29 cellular contexts compared by ENCODE assay signal in genomic region chr4:161919442-161920220, GRCh38.
DNase-seq lines count a peak whose midpoint lies in the region; ATAC-seq and TF ChIP-seq lines count a peak whose summit lies in the region.
"Had no signal": no experiment of that assay in that cellular context is flagged by ENCODE, and none has a peak within 500 bp of the region (broad histone marks: within the 10 kb centered on the region; RNA-seq: fewer than 3 reads in every experiment).

No MANE protein-coding gene starts in this region.

- no peaks in the 10 kb centered on the region for H3K4me1 ChIP-seq in mammary epithelial cell (ENCODE audit: insufficient read depth, low read length)
- H3K4me1 ChIP-seq: body of pancreas, Caco-2, esophagus squamous epithelium, gastroesophageal sphincter, spleen had no signal

- H2AFZ ChIP-seq in mammary epithelial cell (ENCODE audit: low read depth, low read length): peak overlapping the region; percentile 47

- in situ Hi-C loops in mammary epithelial cell (cut with MboI; ENCODE audit: low sequenced_read_pairs in 2 of 2): no loop called here

- H3K9ac ChIP-seq in mammary epithelial cell (ENCODE audit: insufficient read depth, low read length): no peak overlapping the region

- no peaks in the 10 kb centered on the region for H3K27me3 Mint-ChIP-seq in MCF 10A (ENCODE audit: insufficient read depth, unreplicated experiment)
- H3K27me3 Mint-ChIP-seq in stimulated activated naive CD8-positive, alpha-beta T cell treated with anti-CD3 and anti-CD28 coated beads, Interleukin-15, amount 100 ng/mL, for 72 hours: no peaks in the 10 kb centered on the region
- H3K27me3 Mint-ChIP-seq: activated naive CD8-positive, alpha-beta T cell treated with anti-CD3 and anti-CD28 coated beads, Interleukin-2, amount 10 ng/mL, durations not matched to agents 7 days and 5 days; memory B cell had no signal

- ATAC-seq in HG03108 (IDR thresholded peaks at IDR 0.05; ENCODE audit: unreplicated experiment) (peak; percentile 67), HG03469 (IDR thresholded peaks at IDR 0.05; ENCODE audit: unreplicated experiment) (no peak)
- ATAC-seq in stimulated activated naive CD8-positive, alpha-beta T cell treated with anti-CD3 and anti-CD28 coated beads, Interleukin-15, amount 100 ng/mL, for 72 hours: no peak
- ATAC-seq: body of pancreas; gastroesophageal sphincter; stimulated activated naive CD8-positive, alpha-beta T cell treated with anti-CD3 and anti-CD28 coated beads, Interleukin-15, Interleukin-2, amounts not matched to agents 100 U/mL and 50 U/mL, for 24 hours had no signal

- no peak overlapping the region for H3K4me2 ChIP-seq in mammary epithelial cell (ENCODE audit: insufficient read depth, low read depth, low read length)

- no peaks in the 10 kb centered on the region for H3K9me3 ChIP-seq in mammary epithelial cell (replicated peaks; ENCODE audit: insufficient read depth, low read length)
- H3K9me3 ChIP-seq: body of pancreas, Caco-2, esophagus squamous epithelium, gastroesophageal sphincter, spleen, thyroid gland had no signal

- CTCF ChIA-PET in mammary epithelial cell (lab: Charles Lee; ENCODE audit: low non-redundant PET) (no interaction called here), MCF 10A (lab: Yijun Ruan, JAX) (interaction anchor here (0.6 kb wide), 1 partner anchor 605 kb away, joined by 4 read pairs; no protein-coding TSS in a partner anchor)

- H3K27me3 ChIP-seq in mammary epithelial cell (ENCODE audit: insufficient read depth, low read length): no peaks in the 10 kb centered on the region
- H3K27me3 ChIP-seq: body of pancreas, esophagus squamous epithelium, gastroesophageal sphincter, spleen, thyroid gland had no signal

- dilution Hi-C loops in mammary epithelial cell (cut with HindIII; ENCODE audit: low sequenced_read_pairs): no loop called here

- BruUV-seq in mammary epithelial cell (replicated peaks; lab: Mats Ljungman, UMichigan) (no TSS peak), MCF 10A (replicated peaks; lab: Mats Ljungman, UMichigan) (no TSS peak)

- H4K20me1 ChIP-seq in mammary epithelial cell (ENCODE audit: insufficient read depth, low read length): no peaks in the 10 kb centered on the region

- H3K27ac ChIP-seq in mammary epithelial cell (ENCODE audit: insufficient read depth, low read depth, low read length): no peak overlapping the region
- H3K27ac ChIP-seq: body of pancreas, esophagus squamous epithelium, gastroesophageal sphincter, spleen had no signal

- intact Hi-C loops in mammary epithelial cell (cut with micrococcal nuclease): no loop called here
- intact Hi-C loops in MCF 10A (cut with micrococcal nuclease): no loop called here

- H3K4me3 Mint-ChIP-seq in MCF 10A (ENCODE audit: unreplicated experiment): no peak overlapping the region
- no peak overlapping the region for H3K4me3 Mint-ChIP-seq in stimulated activated naive CD8-positive, alpha-beta T cell treated with anti-CD3 and anti-CD28 coated beads, Interleukin-15, amount 100 ng/mL, for 72 hours
- H3K4me3 Mint-ChIP-seq: activated naive CD8-positive, alpha-beta T cell treated with anti-CD3 and anti-CD28 coated beads, Interleukin-2, amount 10 ng/mL, durations not matched to agents 7 days and 5 days; memory B cell had no signal

- WGBS in mammary epithelial cell (ENCODE audit: low coverage, missing lambda C conversion rate): 33% methylated on average over 3 of the region's 3 CpGs

- DNase-seq in mammary epithelial cell (no peak), MCF 10A (ENCODE audit: unreplicated experiment) (no peak), cerebellum (ENCODE audit: low spot score) (peak; percentile 73), HCEC 1CT (no peak), NCI-H774 (lab: John Stamatoyannopoulos, UW) (no peak)
- no peak for DNase-seq in stimulated activated naive CD8-positive, alpha-beta T cell treated with anti-CD3 and anti-CD28 coated beads, Interleukin-15, amount 100 ng/mL, for 72 hours
- DNase-seq: activated CD4-positive, alpha-beta T cell treated with anti-CD3 and anti-CD28 coated beads, Interleukin-2, amount 50 U/mL, for 48 hours; activated CD4-positive, CD25-positive, alpha-beta regulatory T cell; activated CD8-positive, alpha-beta memory T cell treated with anti-CD3 and anti-CD28 coated beads, Interleukin-2, amount 50 U/mL, for 48 hours; activated naive CD8-positive, alpha-beta T cell treated with anti-CD3 and anti-CD28 coated beads, Interleukin-2, amount 10 ng/mL, durations not matched to agents 7 days and 5 days; body of pancreas; Caco-2; effector CD8-positive, alpha-beta T cell; esophagus squamous epithelium; KBM-7; kidney glomerular epithelial cell; NCI-H1694; NCI-H2171 treated with DMSO at 0.1 percent for 48 hours; NCI-H526; spleen; stimulated activated CD4-positive, alpha-beta T cell treated with anti-CD3 and anti-CD28 coated beads, Interleukin-4, amount 100 ng/mL, for 24 hours; stimulated activated naive CD8-positive, alpha-beta T cell treated with anti-CD3 and anti-CD28 coated beads, Interleukin-15, Interleukin-2, amounts not matched to agents 100 U/mL and 50 U/mL, for 24 hours; T-helper 9 cell; thyroid gland had no signal

- no peaks in the 10 kb centered on the region for H3K9me3 Mint-ChIP-seq in MCF 10A (ENCODE audit: unreplicated experiment)
- H3K9me3 Mint-ChIP-seq in stimulated activated naive CD8-positive, alpha-beta T cell treated with anti-CD3 and anti-CD28 coated beads, Interleukin-15, amount 100 ng/mL, for 72 hours: peaks cover 3 to 7% of the 10 kb centered on the region in 2 donors
- H3K9me3 Mint-ChIP-seq: activated naive CD8-positive, alpha-beta T cell treated with anti-CD3 and anti-CD28 coated beads, Interleukin-2, amount 10 ng/mL, durations not matched to agents 7 days and 5 days; memory B cell had no signal

- no peaks in the 10 kb centered on the region for H3K36me3 Mint-ChIP-seq in MCF 10A (ENCODE audit: insufficient read depth, unreplicated experiment)
- H3K36me3 Mint-ChIP-seq: activated naive CD8-positive, alpha-beta T cell treated with anti-CD3 and anti-CD28 coated beads, Interleukin-2, amount 10 ng/mL, durations not matched to agents 7 days and 5 days; memory B cell had no signal

- no peaks in the 10 kb centered on the region for H3K36me3 ChIP-seq in mammary epithelial cell (ENCODE audit: insufficient read depth, low read length)
- H3K36me3 ChIP-seq: esophagus squamous epithelium, gastroesophageal sphincter, spleen, thyroid gland had no signal

- H3K27ac Mint-ChIP-seq in MCF 10A (ENCODE audit: low read depth, unreplicated experiment): no peak overlapping the region
- H3K27ac Mint-ChIP-seq in stimulated activated naive CD8-positive, alpha-beta T cell treated with anti-CD3 and anti-CD28 coated beads, Interleukin-15, amount 100 ng/mL, for 72 hours: no peak overlapping the region
- H3K27ac Mint-ChIP-seq: activated naive CD8-positive, alpha-beta T cell treated with anti-CD3 and anti-CD28 coated beads, Interleukin-2, amount 10 ng/mL, durations not matched to agents 7 days and 5 days; activated T-helper 2 cell treated with anti-CD3 and anti-CD28 coated beads, Interferon-gamma antibody, Interleukin-2, Interleukin-4, amounts not matched to agents 10 μg/mL and 5 μg/mL and 100 μg/mL, durations not matched to agents 14 hours and 24 hours and 36 hours; memory B cell had no signal

- H3K4me1 Mint-ChIP-seq in MCF 10A (ENCODE audit: insufficient read depth, unreplicated experiment): no peaks in the 10 kb centered on the region
- no peaks in the 10 kb centered on the region for H3K4me1 Mint-ChIP-seq in stimulated activated naive CD8-positive, alpha-beta T cell treated with anti-CD3 and anti-CD28 coated beads, Interleukin-15, amount 100 ng/mL, for 72 hours
- H3K4me1 Mint-ChIP-seq: activated naive CD8-positive, alpha-beta T cell treated with anti-CD3 and anti-CD28 coated beads, Interleukin-2, amount 10 ng/mL, durations not matched to agents 7 days and 5 days; memory B cell had no signal

- no peak overlapping the region for H3K4me3 ChIP-seq in mammary epithelial cell (replicated peaks in 1 of 3; ENCODE audit: insufficient read depth in 1 of 3, low read depth in 2 of 3, low read length in 3 of 3)
- H3K4me3 ChIP-seq: body of pancreas, esophagus squamous epithelium, gastroesophageal sphincter, spleen, thyroid gland had no signal

- POLR2A ChIA-PET in MCF 10A (lab: Yijun Ruan, JAX): interaction anchor here (0.7 kb wide), 1 partner anchor 42 kb away, joined by 3 read pairs; no protein-coding TSS in a partner anchor

- no peaks in the 10 kb centered on the region for H3K79me2 ChIP-seq in mammary epithelial cell (ENCODE audit: insufficient read depth, low read length)

- no peak for TF ChIP-seq CTCF in mammary epithelial cell (conservative IDR thresholded peaks at IDR 0.05 in 1 of 2, IDR thresholded peaks at IDR 0.05 in 1 of 2; ENCODE audit: extremely low read depth in 1 of 2, insufficient read depth in 1 of 2, low read depth in 1 of 2, low read length in 2 of 2)
- TF ChIP-seq CTCF in MCF 10A (IDR thresholded peaks at IDR 0.05; ENCODE audit: unreplicated experiment): no peak
